Comparison of ENCODE assay signal across 8 cellular contexts in genomic region chr14:64387232-64387737, GRCh38. TPM values are rescaled to one million over a fixed set of nuclear protein-coding genes. Genes with fewer than 3 reads are reported as not detected.
DNase-seq lines count a peak whose midpoint lies in the region; ATAC-seq, FAIRE-seq and TF ChIP-seq lines count a peak whose summit lies in the region.

No MANE protein-coding gene starts in this region.

- TF ChIP-seq CTCF in heart left ventricle (IDR thresholded peaks at IDR 0.05): no peak
- no peak for TF ChIP-seq CTCF in psoas muscle (IDR thresholded peaks at IDR 0.05)

- H3K27ac Mint-ChIP-seq in activated T-cell treated with anti-CD3 and anti-CD28 coated beads, Interleukin-2, amount 50 U/mL, for 72 hours: peak overlapping the region; percentile 96

- H4K20me1 ChIP-seq in BLaER1: no peaks in the 10 kb centered on the region

- peak overlapping the region; percentile 88 to 98 for H3K4me3 Mint-ChIP-seq in activated T-cell treated with anti-CD3 and anti-CD28 coated beads, Interleukin-2, amount 50 U/mL, for 72 hours

- intact Hi-C loops in heart left ventricle (cut with DNase I): loop anchor here in 4 of 10 donors (2.0 to 5.0 kb wide), 2 partner anchors 45 to 48 kb away; no protein-coding TSS in a partner anchor
- intact Hi-C loops in psoas muscle (cut with DNase I): loop anchor here in 1 of 2 donors (5.0 kb wide), 1 partner anchor 45 kb away; no protein-coding TSS in a partner anchor

- H3K4me2 ChIP-seq in BLaER1: peak overlapping the region; percentile 82

- ATAC-seq in GM19043 (IDR thresholded peaks at IDR 0.05; ENCODE audit: low read depth, unreplicated experiment): peak; percentile 30
- ATAC-seq in activated T-cell treated with anti-CD3 and anti-CD28 coated beads, Interleukin-2, amount 50 U/mL, for 72 hours (replicated peaks in 1 of 2): peak in 1 of 2 donors; percentile 6
- ATAC-seq in heart left ventricle: peak in 3 of 4 donors; percentile 2 to 13 (median 10)
- ATAC-seq in psoas muscle: peak; percentile 2 to 39 (median 18)

- H3K9ac ChIP-seq in BLaER1: peak overlapping the region; percentile 89

- DNase-seq in LHCN-M2 (ENCODE audit: low read depth) (peak; percentile 26), heart left ventricle (peak in 2 of 5 donors; percentile 29 to 33), psoas muscle (no peak), frontal cortex (ENCODE audit: low spot score in 2 of 2) (no peak), SKM-1 treated with dmso at 0.1 percent for 144 hours (lab: John Stamatoyannopoulos, UW; ENCODE audit: unreplicated experiment) (no peak)
- no peak for DNase-seq in activated T-cell treated with anti-CD3 and anti-CD28 coated beads, Interleukin-2, amount 50 U/mL, for 72 hours

- H3K27me3 Mint-ChIP-seq in activated T-cell treated with anti-CD3 and anti-CD28 coated beads, Interleukin-2, amount 50 U/mL, for 72 hours (ENCODE audit: low read depth): no peaks in the 10 kb centered on the region

- H3K36me3 ChIP-seq in BLaER1: peaks cover 21% of the 10 kb centered on the region
- peaks cover 0 to 12% (median 8%) of the 10 kb centered on the region in 9 donors for H3K36me3 ChIP-seq in heart left ventricle
- peaks cover 0 to 14% of the 10 kb centered on the region in 2 donors for H3K36me3 ChIP-seq in psoas muscle (ENCODE audit: insufficient read depth in 1 of 2, low read depth in 1 of 2)

- H3K4me3 ChIP-seq in BLaER1 (peak overlapping the region; percentile 76), heart left ventricle (peak overlapping the region; percentile 51 to 84 (median 66)), psoas muscle (peak overlapping the region; percentile 89)

- no peaks in the 10 kb centered on the region for H3K9me3 Mint-ChIP-seq in activated T-cell treated with anti-CD3 and anti-CD28 coated beads, Interleukin-2, amount 50 U/mL, for 72 hours

- peaks cover 31% of the 10 kb centered on the region for H3K4me1 ChIP-seq in BLaER1
- peaks cover 0 to 24% (median 18%) of the 10 kb centered on the region in 12 donors for H3K4me1 ChIP-seq in heart left ventricle
- peaks cover 22% of the 10 kb centered on the region for H3K4me1 ChIP-seq in psoas muscle

- H3K36me3 Mint-ChIP-seq in activated T-cell treated with anti-CD3 and anti-CD28 coated beads, Interleukin-2, amount 50 U/mL, for 72 hours (ENCODE audit: insufficient read depth in 2 of 2): peaks cover 15 to 27% of the 10 kb centered on the region in 2 donors

- 0 to 7% (median 5%) methylated on average over 16 to 25 of the region's 25 CpGs for WGBS in heart left ventricle, 4 donors
- 3% methylated on average over 25 of the region's 25 CpGs for WGBS in psoas muscle, 3 donors

- H3K27ac ChIP-seq in BLaER1 (peak overlapping the region; percentile 91), heart left ventricle (peak overlapping the region; percentile 33 to 88 (median 79)), psoas muscle (peak overlapping the region; percentile 87)

- H3K4me1 Mint-ChIP-seq in activated T-cell treated with anti-CD3 and anti-CD28 coated beads, Interleukin-2, amount 50 U/mL, for 72 hours (ENCODE audit: low read depth): peaks cover 44% of the 10 kb centered on the region

- H3K27me3 ChIP-seq in BLaER1 (no peaks in the 10 kb centered on the region), heart left ventricle (no peaks in the 10 kb centered on the region), psoas muscle (ENCODE audit: insufficient read depth in 3 of 3, low read length in 2 of 3) (no peaks in the 10 kb centered on the region)

- no peak for FAIRE-seq in frontal cortex (lab: Jason Lieb, UNC)

- H3K9me3 ChIP-seq in BLaER1: no peaks in the 10 kb centered on the region
- no peaks in the 10 kb centered on the region for H3K9me3 ChIP-seq in heart left ventricle
- no peaks in the 10 kb centered on the region for H3K9me3 ChIP-seq in psoas muscle

- no peak for TF ChIP-seq POLR2A in heart left ventricle (IDR thresholded peaks at IDR 0.05)

RNA-seq across cellular contexts. Expression of gene MTHFD1, which starts 0.9 kb away (rescaled TPM):
- total RNA-seq in LHCN-M2 (2014; rRNA removed) (68.9 and 82.1 TPM in 2 replicates), heart left ventricle (10 to 100 TPM; 39.0 to 72.1 (median 60.4) TPM), psoas muscle (10 to 100 TPM; 57.4 to 77.4 (median 67.0) TPM), frontal cortex (28.5 TPM)
- 88.3 TPM for polyA plus RNA-seq in LHCN-M2 (2012)
- total RNA-seq in activated T-cell treated with anti-CD3 and anti-CD28 coated beads, Interleukin-2, amount 50 U/mL, for 72 hours: 100 to 1,000 TPM; 123 to 164 TPM
- polyA plus RNA-seq in heart left ventricle (10 to 100 TPM; 45.3 to 50.8 TPM), psoas muscle (10 to 100 TPM; 34.7 to 40.5 (median 37.5) TPM)
